Comparison of ENCODE assay signal across 8 cellular contexts in genomic region chr14:90397401-90398314, GRCh38. TPM values are rescaled to one million over a fixed set of nuclear protein-coding genes. Genes with fewer than 3 reads are reported as not detected.
A peak's percentile ranks its signal among the peaks of the same experiment; 100 is the strongest.
DNase-seq lines count a peak whose midpoint lies in the region; TF ChIP-seq lines count a peak whose summit lies in the region.

No MANE protein-coding gene starts in this region.

- no peak for TF ChIP-seq RAD21 in liver (IDR thresholded peaks at IDR 0.05)

- TF ChIP-seq CTCF in GM12864 (IDR thresholded peaks at IDR 0.05; ENCODE audit: low read depth, low read length, missing control alignments): no peak
- no peak for TF ChIP-seq CTCF in coronary artery (IDR thresholded peaks at IDR 0.05)
- no peak for TF ChIP-seq CTCF in liver (IDR thresholded peaks at IDR 0.05; ENCODE audit: low read depth, low read length, missing input control)

- peaks cover 5 to 14% (median 10%) of the 10 kb centered on the region in 4 donors for H3K36me3 ChIP-seq in liver (ENCODE audit: control insufficient read depth in 4 of 4, insufficient read depth in 3 of 4, low read depth in 1 of 4, low read length in 3 of 4)

- DNase-seq in GM12864 (ENCODE audit: low read depth): no peak
- peak; percentile 41 for DNase-seq in HCEC 1CT
- DNase-seq in NAMALWA (ENCODE audit: low spot score): peak; percentile 78
- peak; percentile 92 for DNase-seq in activated CD4-positive, alpha-beta T cell treated with anti-CD3 and anti-CD28 coated beads, Interleukin-2, amount 10 ng/mL, durations not matched to agents 24 days and 14 days
- peak; percentile 83 for DNase-seq in coronary artery (ENCODE audit: low spot score)
- DNase-seq in stimulated activated CD4-positive, alpha-beta T cell treated with anti-CD3 and anti-CD28 coated beads, Interleukin-4, amount 100 ng/mL, for 4 hours: peak; percentile 55 to 56
- no peak for DNase-seq in GOT3 (lab: John Stamatoyannopoulos, UW)

- H3K9ac ChIP-seq in liver (ENCODE audit: low read depth in 1 of 2, low read length in 2 of 2): peak overlapping the region; percentile 69

- H3K27ac Mint-ChIP-seq in activated CD4-positive, alpha-beta T cell treated with anti-CD3 and anti-CD28 coated beads, Interleukin-2, amount 10 ng/mL, durations not matched to agents 24 days and 14 days: peak overlapping the region; percentile 87

- peak overlapping the region; percentile 97 for H3K4me3 Mint-ChIP-seq in activated CD4-positive, alpha-beta T cell treated with anti-CD3 and anti-CD28 coated beads, Interleukin-2, amount 10 ng/mL, durations not matched to agents 24 days and 14 days

- H3K4me1 ChIP-seq in liver (ENCODE audit: control insufficient read depth in 4 of 4, insufficient read depth in 4 of 4, low read length in 3 of 4): peaks cover 7 to 33% (median 21%) of the 10 kb centered on the region in 4 donors

- H3K9me3 Mint-ChIP-seq in activated CD4-positive, alpha-beta T cell treated with anti-CD3 and anti-CD28 coated beads, Interleukin-2, amount 10 ng/mL, durations not matched to agents 24 days and 14 days: no peaks in the 10 kb centered on the region

- peak overlapping the region; percentile 97 for H3K4me3 ChIP-seq in GM12864 (ENCODE audit: low read depth, low read length)
- H3K4me3 ChIP-seq in coronary artery: peak overlapping the region; percentile 82
- H3K4me3 ChIP-seq in liver (ENCODE audit: low read depth in 1 of 3, low read length in 3 of 3): peak overlapping the region; percentile 76 to 98 (median 97)

- no peaks in the 10 kb centered on the region for H3K9me3 ChIP-seq in liver (ENCODE audit: control insufficient read depth in 4 of 4, low read length in 3 of 4)

- peaks cover 39% of the 10 kb centered on the region for H3K4me1 Mint-ChIP-seq in activated CD4-positive, alpha-beta T cell treated with anti-CD3 and anti-CD28 coated beads, Interleukin-2, amount 10 ng/mL, durations not matched to agents 24 days and 14 days

- H3K27ac ChIP-seq in coronary artery: peak overlapping the region; percentile 93 to 94
- peak overlapping the region; percentile 83 to 90 for H3K27ac ChIP-seq in liver (ENCODE audit: low read depth in 1 of 2, low read length in 2 of 2)

- peaks cover 39% of the 10 kb centered on the region for H3K36me3 Mint-ChIP-seq in activated CD4-positive, alpha-beta T cell treated with anti-CD3 and anti-CD28 coated beads, Interleukin-2, amount 10 ng/mL, durations not matched to agents 24 days and 14 days (ENCODE audit: low read depth)

- under 1% methylated on average over 90 of the region's 91 CpGs for WGBS in liver

- H3K27me3 ChIP-seq in liver (ENCODE audit: control insufficient read depth in 4 of 4, insufficient read depth in 4 of 4, low read length in 3 of 4): no peaks in the 10 kb centered on the region

- intact Hi-C loops in activated CD4-positive, alpha-beta T cell treated with anti-CD3 and anti-CD28 coated beads, Interleukin-2, amount 10 ng/mL, durations not matched to agents 24 days and 14 days (cut with micrococcal nuclease): loop anchor here (1.0 to 5.0 kb wide), 8 partner anchors 14 to 1643 kb away; partner anchors contain the start of genes CCDC88C, NRDE2, TDP1 and TRIP11

- H3K27me3 Mint-ChIP-seq in activated CD4-positive, alpha-beta T cell treated with anti-CD3 and anti-CD28 coated beads, Interleukin-2, amount 10 ng/mL, durations not matched to agents 24 days and 14 days: no peaks in the 10 kb centered on the region

TF ChIP-seq in liver, 16 proteins besides CTCF, POLR2A, EP300 and RAD21:
- TF ChIP-seq ATF3 (IDR thresholded peaks at IDR 0.05) (no peak), ZBTB33 (IDR thresholded peaks at IDR 0.05) (no peak), MAX (IDR thresholded peaks at IDR 0.05) (no peak), YY1 (IDR thresholded peaks at IDR 0.05) (no peak), FOXA2 (IDR thresholded peaks at IDR 0.05) (no peak), REST (IDR thresholded peaks at IDR 0.05) (no peak), FOXA1 (IDR thresholded peaks at IDR 0.05) (no peak)

RNA-seq across cellular contexts. Expression of gene CALM1, which starts 0.8 kb away (rescaled TPM):
- 471 and 482 TPM in 2 replicates for total RNA-seq in activated CD4-positive, alpha-beta T cell treated with anti-CD3 and anti-CD28 coated beads, Interleukin-2, amount 10 ng/mL, durations not matched to agents 24 days and 14 days
- 100 to 1,000 TPM; 146 to 156 TPM for total RNA-seq in liver
- 100 to 1,000 TPM; 176 to 517 TPM for polyA plus RNA-seq in liver

Comparison
In these comparisons a context has a peak if more than half of its experiments do, and no peak if none do; other contexts are left out.
1. DNase-seq: peak in HCEC 1CT (single experiment), NAMALWA (single experiment), activated CD4-positive, alpha-beta T cell treated with anti-CD3 and anti-CD28 coated beads, Interleukin-2, amount 10 ng/mL, durations not matched to agents 24 days and 14 days (single experiment), coronary artery (single experiment) and stimulated activated CD4-positive, alpha-beta T cell treated with anti-CD3 and anti-CD28 coated beads, Interleukin-4, amount 100 ng/mL, for 4 hours (2 of 2); none in GM12864 (single experiment) and GOT3 (single experiment).
2. Peak in every context shown above with its lines, with median percentiles within 50 percentile points of each other: H3K4me3 ChIP-seq.